Comparison of ENCODE assay signal across 25 cellular contexts in the genomic region with DNA sequence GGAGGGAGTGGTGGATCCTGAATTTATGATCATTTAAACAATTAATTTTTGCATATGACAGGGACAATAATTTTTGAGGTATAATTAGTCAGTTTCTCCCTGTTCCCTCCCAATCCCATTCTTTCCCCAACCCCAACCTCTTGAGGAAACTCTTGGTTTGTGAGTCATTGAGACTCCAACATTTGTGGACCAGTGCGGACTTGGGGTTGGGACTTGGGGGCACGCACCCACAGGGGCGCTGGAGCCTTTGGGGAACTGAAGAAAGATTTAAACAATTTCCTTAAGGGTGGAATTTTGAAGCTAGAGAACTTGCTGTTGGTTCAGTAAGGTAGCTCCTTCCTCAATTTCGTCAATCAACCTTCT. TPM values are rescaled to one million over a fixed set of nuclear protein-coding genes. Genes with fewer than 3 reads are reported as not detected.
DNase-seq lines count a peak whose midpoint lies in the region; ATAC-seq and TF ChIP-seq lines count a peak whose summit lies in the region.
"Had no signal": no experiment of that assay in that cellular context is flagged by ENCODE, and none has a peak within 500 bp of the region (broad histone marks: within the 10 kb centered on the region; RNA-seq: fewer than 3 reads in every experiment).

No MANE protein-coding gene starts in this region.

- no peaks in the 10 kb centered on the region for H3K36me3 Mint-ChIP-seq in HFFc6 (ENCODE audit: low read depth)
- H3K36me3 Mint-ChIP-seq: CD14-positive monocyte had no signal

- H3K9me3 Mint-ChIP-seq in HFFc6: no peaks in the 10 kb centered on the region
- H3K9me3 Mint-ChIP-seq: activated CD4-positive, alpha-beta memory T cell treated with anti-CD3 and anti-CD28 coated beads, Interleukin-2, amount 10 ng/mL, durations not matched to agents 7 days and 5 days; activated naive CD4-positive, alpha-beta T cell treated with anti-CD3 and anti-CD28 coated beads for 36 hours had no signal

- intact Hi-C loops in cardiac septum (cut with DNase I): no loop called here
- intact Hi-C loops in body of pancreas (cut with DNase I): no loop called here

- TF ChIP-seq POLR2A in body of pancreas (IDR thresholded peaks at IDR 0.05): no peak

- H3K4me1 ChIP-seq in right atrium auricular region: peaks cover 0 to 16% of the 10 kb centered on the region in 2 donors
- H3K4me1 ChIP-seq in body of pancreas: peaks cover 16% of the 10 kb centered on the region

- peak overlapping the region; percentile 36 to 85 for H3K27ac ChIP-seq in right atrium auricular region
- peak overlapping the region in 3 of 4 donors; percentile 25 to 75 (median 44) for H3K27ac ChIP-seq in body of pancreas
- H3K27ac ChIP-seq: 22Rv1 had no signal

- H3K9me3 ChIP-seq in right atrium auricular region: no peaks in the 10 kb centered on the region
- no peaks in the 10 kb centered on the region for H3K9me3 ChIP-seq in body of pancreas
- H3K9me3 ChIP-seq: breast epithelium, Caco-2 had no signal

- no peaks in the 10 kb centered on the region for H3K36me3 ChIP-seq in right atrium auricular region
- H3K36me3 ChIP-seq in body of pancreas (replicated peaks in 1 of 2; ENCODE audit: insufficient read depth in 1 of 2, low read depth in 2 of 2): no peaks in the 10 kb centered on the region
- H3K36me3 ChIP-seq: breast epithelium had no signal

- H3K4me3 ChIP-seq in right atrium auricular region: no peak overlapping the region
- H3K4me3 ChIP-seq in body of pancreas: no peak overlapping the region
- H3K4me3 ChIP-seq: breast epithelium had no signal

- DNase-seq in right atrium auricular region (ENCODE audit: low spot score) (no peak), cardiac septum (ENCODE audit: low spot score) (no peak), body of pancreas (no peak), mesenteric fat pad (ENCODE audit: low spot score) (peak; percentile 41), HFFc6 (no peak), islet precursor cell (no peak), NCI-H1105 treated with DMSO at 0.1 percent for 48 hours (lab: John Stamatoyannopoulos, UW) (no peak), omental fat pad (ENCODE audit: low spot score) (no peak)
- DNase-seq: activated CD4-positive, alpha-beta memory T cell treated with anti-CD3 and anti-CD28 coated beads, Interleukin-2, amount 10 ng/mL, durations not matched to agents 7 days and 5 days; activated CD4-positive, alpha-beta T cell treated with anti-CD3 and anti-CD28 coated beads for 1 hour; activated CD8-positive, alpha-beta memory T cell treated with anti-CD3 and anti-CD28 coated beads, Interleukin-2, amount 50 U/mL, for 4 hours; activated naive CD4-positive, alpha-beta T cell treated with anti-CD3 and anti-CD28 coated beads for 36 hours; Caco-2; DMS53; KG1; left colon; mammary epithelial cell; NCI-H1417; NCI-H2029 treated with DMSO at 0.1 percent for 48 hours; SHP77 treated with DMSO at 0.1 percent for 48 hours; stimulated activated CD4-positive, alpha-beta T cell treated with anti-CD3 and anti-CD28 coated beads, Interleukin-2, amount 100 ng/mL, for 24 hours; trophoblast cell had no signal

- no peak for TF ChIP-seq CTCF in right atrium auricular region (IDR thresholded peaks at IDR 0.05)
- no peak for TF ChIP-seq CTCF in body of pancreas (IDR thresholded peaks at IDR 0.05)
- no peak for TF ChIP-seq CTCF in HFFc6 (IDR thresholded peaks at IDR 0.05)
- TF ChIP-seq CTCF in omental fat pad (IDR thresholded peaks at IDR 0.05): no peak

- ATAC-seq in body of pancreas (no peak), omental fat pad (ENCODE audit: low FRiP score) (no peak)
- ATAC-seq: left colon had no signal

- WGBS in body of pancreas, 2 donors: 85 to 91% methylated on average over 4 of the region's 4 CpGs

- no peak overlapping the region for H3K27ac Mint-ChIP-seq in HFFc6
- H3K27ac Mint-ChIP-seq: activated CD4-positive, alpha-beta memory T cell treated with anti-CD3 and anti-CD28 coated beads, Interleukin-2, amount 10 ng/mL, durations not matched to agents 7 days and 5 days; activated naive CD4-positive, alpha-beta T cell treated with anti-CD3 and anti-CD28 coated beads for 36 hours had no signal

- H3K27me3 ChIP-seq in right atrium auricular region (no peaks in the 10 kb centered on the region), body of pancreas (no peaks in the 10 kb centered on the region)
- H3K27me3 ChIP-seq: breast epithelium had no signal

- no peak overlapping the region for H3K4me3 Mint-ChIP-seq in HFFc6
- H3K4me3 Mint-ChIP-seq: activated CD4-positive, alpha-beta memory T cell treated with anti-CD3 and anti-CD28 coated beads, Interleukin-2, amount 10 ng/mL, durations not matched to agents 7 days and 5 days; activated naive CD4-positive, alpha-beta T cell treated with anti-CD3 and anti-CD28 coated beads for 36 hours; CD14-positive monocyte had no signal

- peaks cover 21% of the 10 kb centered on the region for H3K4me1 Mint-ChIP-seq in HFFc6 (ENCODE audit: low read depth)

- H3K27me3 Mint-ChIP-seq in HFFc6 (ENCODE audit: insufficient read depth): no peaks in the 10 kb centered on the region
- H3K27me3 Mint-ChIP-seq: activated CD4-positive, alpha-beta memory T cell treated with anti-CD3 and anti-CD28 coated beads, Interleukin-2, amount 10 ng/mL, durations not matched to agents 7 days and 5 days had no signal

RNA-seq across cellular contexts. Expression of a gene that starts 17.4 kb away (rescaled TPM):
- total RNA-seq in right atrium auricular region (10 to 100 TPM; 15.9 to 25.0 TPM), cardiac septum (36.7 TPM), body of pancreas (1 to 10 TPM in 1 of 2 donors, under 1 TPM in 1; 0.99 to 8.6 TPM), mesenteric fat pad (7.3 TPM), omental fat pad (10 to 100 TPM in 1 of 4 donors, 1 to 10 TPM in 3; 3.8 to 10.7 (median 4.9) TPM)
- 1 to 10 TPM; 4.2 to 7.5 (median 6.4) TPM for total RNA-seq in HFFc6 (2021; fragmentation: NEBNext Ultra II Directional; extraction: Animal tissue kit (Norgen Biotek cat#: 25700))

RNA-seq across cellular contexts. Expression of a gene that starts 52.4 kb away (rescaled TPM):
- 10 to 100 TPM; 16.2 to 23.4 TPM for total RNA-seq in right atrium auricular region
- 19.9 TPM for total RNA-seq in cardiac septum
- total RNA-seq in body of pancreas: 10 to 100 TPM; 18.8 to 25.9 TPM
- total RNA-seq in mesenteric fat pad: 51.1 TPM
- 10 to 100 TPM; 31.5 to 42.5 (median 35.0) TPM for total RNA-seq in HFFc6 (2021; fragmentation: NEBNext Ultra II Directional; extraction: Animal tissue kit (Norgen Biotek cat#: 25700))
- total RNA-seq in omental fat pad: 10 to 100 TPM; 39.7 to 71.7 (median 54.1) TPM
